Comparison of ENCODE assay signal across 20 cellular contexts in genomic region chr12:19282133-19282532, GRCh38.
"Had no signal": no experiment of that assay in that cellular context is flagged by ENCODE, and none has a peak within 500 bp of the region (broad histone marks: within the 10 kb centered on the region; RNA-seq: fewer than 3 reads in every experiment).

No MANE protein-coding gene starts in this region.

- H3K36me3 ChIP-seq: left lung had no signal

- DNase-seq: dermis blood vessel endothelial cell; dorsolateral prefrontal cortex; effector CD4-positive, alpha-beta T cell; effector memory CD4-positive, alpha-beta T cell; foreskin keratinocyte; heart left ventricle; hippocampal formation; left cardiac atrium; left lung; left ventricle myocardium superior; lower lobe of right lung; mesenchymal stem cell; mucosa of descending colon; naive B cell had no signal

- FAIRE-seq: colon, endothelial cell of umbilical vein, keratinocyte had no signal

- H3K27me3 ChIP-seq: dorsolateral prefrontal cortex, esophagus muscularis mucosa, foreskin keratinocyte, gastroesophageal sphincter, heart left ventricle, left lung had no signal

- H3K27ac ChIP-seq: coronary artery, dorsolateral prefrontal cortex, esophagus muscularis mucosa, foreskin keratinocyte, gastroesophageal sphincter, heart left ventricle, left lung, lower lobe of right lung had no signal

- H3K4me1 ChIP-seq: esophagus muscularis mucosa, foreskin keratinocyte, left lung, lower lobe of right lung had no signal

- H3K4me3 ChIP-seq: coronary artery, dorsolateral prefrontal cortex, esophagus muscularis mucosa, gastroesophageal sphincter, heart left ventricle, left lung, lower lobe of right lung, mucosa of descending colon had no signal

- ATAC-seq: foreskin keratinocyte, gastroesophageal sphincter, heart left ventricle, left cardiac atrium, left lung, left ventricle myocardium superior, lower lobe of right lung, mucosa of descending colon had no signal

- H3K9me3 ChIP-seq: esophagus muscularis mucosa, gastroesophageal sphincter, heart left ventricle, left lung, lower lobe of right lung, mucosa of descending colon had no signal
